In genomic region chr5:34915856-34916192, GRCh38 we compare ENCODE assay signal across 8 cellular contexts. TPM values are rescaled to one million over a fixed set of nuclear protein-coding genes. Genes with fewer than 3 reads are reported as not detected.
A peak's percentile ranks its signal among the peaks of the same experiment; 100 is the strongest.
DNase-seq lines count a peak whose midpoint lies in the region; ATAC-seq and TF ChIP-seq lines count a peak whose summit lies in the region.

No MANE protein-coding gene starts in this region.

- H3K4me3 ChIP-seq in esophagus muscularis mucosa, result peak overlapping the region; percentile 72 to 98 (median 95)
- peak overlapping the region; percentile 93 to 99 (median 98) for H3K4me3 ChIP-seq in skeletal muscle tissue (ENCODE audit: low read length in 3 of 3)

- under 1% methylated on average over 20 of the region's 20 CpGs for WGBS in esophagus muscularis mucosa

- H3K27me3 ChIP-seq in esophagus muscularis mucosa (no peaks in the 10 kb centered on the region), skeletal muscle tissue (ENCODE audit: control insufficient read depth in 3 of 3, insufficient read depth in 3 of 3, low read length in 3 of 3) (no peaks in the 10 kb centered on the region)

- H3K9me3 ChIP-seq in KOPT-K1 (ENCODE audit: insufficient read depth, low read length, poor library complexity, severe bottlenecking), result no peaks in the 10 kb centered on the region
- no peaks in the 10 kb centered on the region for H3K9me3 ChIP-seq in esophagus muscularis mucosa
- H3K9me3 ChIP-seq in skeletal muscle tissue (ENCODE audit: control insufficient read depth in 3 of 3, low read length in 3 of 3), result no peaks in the 10 kb centered on the region

- in situ Hi-C loops in Caki2 (cut with HindIII; ENCODE audit: low pct_unique_long_range_greater_than_20kb, low sequenced_read_pairs), result no loop called here

- H3K36me3 ChIP-seq in KOPT-K1 (ENCODE audit: insufficient read depth, low read length), result peaks cover 55% of the 10 kb centered on the region
- H3K36me3 ChIP-seq in esophagus muscularis mucosa, result peaks cover 13 to 38% (median 27%) of the 10 kb centered on the region in 4 donors
- H3K36me3 ChIP-seq in skeletal muscle tissue (ENCODE audit: control insufficient read depth in 3 of 3, insufficient read depth in 3 of 3, low read length in 3 of 3), result peaks cover 4 to 31% (median 25%) of the 10 kb centered on the region in 3 donors

- DNase-seq in Caki2 (ENCODE audit: low read depth) (peak; percentile 31), esophagus muscularis mucosa (ENCODE audit: extremely low spot score) (no peak), NCI-H2107 treated with DMSO at 0.1 percent for 48 hours (lab: John Stamatoyannopoulos, UW; ENCODE audit: unreplicated experiment) (no peak), NCI-H2171 (lab: John Stamatoyannopoulos, UW) (no peak), NCI-H1092 treated with DMSO at 0.1 percent for 48 hours (lab: John Stamatoyannopoulos, UW) (no peak)

- no peak for TF ChIP-seq CTCF in esophagus muscularis mucosa (IDR thresholded peaks at IDR 0.05)

- H3K27ac ChIP-seq in KOPT-K1 (ENCODE audit: low read depth, low read length, poor library complexity, severe bottlenecking), result peak overlapping the region; percentile 88
- peak overlapping the region; percentile 85 to 89 (median 88) for H3K27ac ChIP-seq in esophagus muscularis mucosa (replicated peaks in 1 of 4)
- peak overlapping the region; percentile 75 for H3K27ac ChIP-seq in skeletal muscle tissue (ENCODE audit: low read depth, low read length)

- intact Hi-C loops in esophagus muscularis mucosa (cut with DNase I), result no loop called here

- peak overlapping the region; percentile 96 to 98 (median 97) for H3K9ac ChIP-seq in skeletal muscle tissue (ENCODE audit: low read depth in 1 of 3, low read length in 3 of 3)

- no peak for TF ChIP-seq EP300 in esophagus muscularis mucosa (IDR thresholded peaks at IDR 0.05)

- TF ChIP-seq POLR2A in esophagus muscularis mucosa (IDR thresholded peaks at IDR 0.05; ENCODE audit: low read depth), result no peak

- peak; percentile 10 for ATAC-seq in GM21390 (IDR thresholded peaks at IDR 0.05; ENCODE audit: unreplicated experiment)

- peaks cover 25 to 51% (median 48%) of the 10 kb centered on the region in 4 donors for H3K4me1 ChIP-seq in esophagus muscularis mucosa
- peaks cover 14 to 23% (median 21%) of the 10 kb centered on the region in 3 donors for H3K4me1 ChIP-seq in skeletal muscle tissue (ENCODE audit: control insufficient read depth in 3 of 3, insufficient read depth in 3 of 3, low read length in 3 of 3)

RNA-seq across cellular contexts. Expression of gene BRIX1, which starts 0.3 kb away (rescaled TPM):
- total RNA-seq in Caki2 (2014; rRNA removed; shearing (Covaris generic); ENCODE audit: low replicate concordance), result 68.6 and 90.8 TPM in 2 replicates
- 10 to 100 TPM; 18.4 to 31.8 (median 19.8) TPM for total RNA-seq in esophagus muscularis mucosa
- total RNA-seq in skeletal muscle tissue, result 25.6 TPM

RNA-seq across cellular contexts. Expression of gene RAD1, which starts 0.5 kb away (rescaled TPM):
- 31.0 and 42.8 TPM in 2 replicates for total RNA-seq in Caki2 (2014; rRNA removed; shearing (Covaris generic); ENCODE audit: low replicate concordance)
- total RNA-seq in esophagus muscularis mucosa (10 to 100 TPM; 22.5 to 62.1 (median 39.6) TPM), skeletal muscle tissue (15.7 TPM)

RNA-seq across cellular contexts. Expression of gene DNAJC21, which starts 13.5 kb away (rescaled TPM):
- 9.3 and 17.5 TPM in 2 replicates for total RNA-seq in Caki2 (2014; rRNA removed; shearing (Covaris generic); ENCODE audit: low replicate concordance)
- total RNA-seq in esophagus muscularis mucosa, result 10 to 100 TPM; 54.5 to 85.6 (median 61.5) TPM
- total RNA-seq in skeletal muscle tissue, result 14.6 TPM
